ENCODE assay signal across 8 cellular contexts in the genomic region with DNA sequence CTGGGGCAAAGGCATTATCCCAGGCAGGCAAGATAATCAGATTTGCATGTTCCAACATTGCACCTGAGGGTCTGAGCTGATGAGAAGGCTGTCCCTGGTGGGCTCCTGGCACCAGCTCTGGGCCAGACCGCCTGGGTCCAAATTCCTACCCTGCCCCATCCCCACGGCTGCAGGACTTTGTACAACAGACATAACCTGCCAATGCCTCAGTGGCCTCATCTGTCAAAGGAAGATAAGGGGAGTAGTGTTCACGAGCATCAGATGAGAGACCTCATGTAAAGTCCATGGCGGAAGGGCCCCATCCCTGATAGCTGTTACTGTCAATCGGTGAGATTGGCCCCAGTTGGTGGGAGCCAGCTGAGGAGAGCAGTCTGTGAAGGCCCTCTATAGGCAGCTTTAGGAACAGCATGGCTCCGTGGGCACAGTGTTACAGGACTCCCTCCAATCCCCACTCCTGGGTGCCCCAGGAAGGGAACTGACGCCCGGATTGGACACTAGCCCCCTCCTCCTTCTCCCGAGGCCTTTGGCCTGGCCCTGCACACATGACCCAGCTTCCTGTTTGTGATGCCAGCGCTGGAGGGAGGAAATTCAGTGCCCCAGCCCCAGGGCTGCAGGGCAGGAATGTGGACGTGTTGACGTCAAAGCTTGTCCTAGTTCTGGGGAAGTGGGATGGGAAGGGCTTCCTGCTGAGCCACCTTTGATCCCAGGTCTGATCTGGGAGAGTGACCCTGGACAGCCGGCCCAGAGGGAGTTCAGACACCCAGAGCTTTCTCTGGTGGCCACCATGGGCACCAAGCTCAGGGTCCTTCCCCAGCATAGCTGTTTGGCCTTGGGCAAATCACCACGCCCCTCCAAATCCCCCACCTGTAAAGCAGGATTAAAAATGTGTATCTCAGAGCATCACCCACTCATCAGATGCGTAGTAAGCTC. TPM values are rescaled to one million over a fixed set of nuclear protein-coding genes. Genes with fewer than 3 reads are reported as not detected.
DNase-seq lines count a peak whose midpoint lies in the region; ATAC-seq and TF ChIP-seq lines count a peak whose summit lies in the region.

No MANE protein-coding gene starts in this region.

- no peaks in the 10 kb centered on the region for H3K36me3 ChIP-seq in H7 (replicated peaks; ENCODE audit: control insufficient read depth, insufficient read depth, low read length)

- no peak for DNase-seq in GM12864 (ENCODE audit: low read depth)
- DNase-seq in H7 = peak; percentile 91
- DNase-seq in NCI-H128 (lab: John Stamatoyannopoulos, UW; ENCODE audit: unreplicated experiment) = peak; percentile 10
- DNase-seq in activated B cell treated with CpG ODN at 0.5 μM for 24 hours = peak; percentile 54
- DNase-seq in caudate nucleus (lab: John Stamatoyannopoulos, UW) = peak in 46 of 61 donors; percentile 11 to 76 (median 36)
- DNase-seq in kidney tubule cell (ENCODE audit: low spot score) = peak; percentile 88
- DNase-seq in stimulated activated CD4-positive, alpha-beta T cell treated with anti-CD3 and anti-CD28 coated beads, Interleukin-1b, Interleukin-23, amount 100 ng/mL, for 1 hour (ENCODE audit: low read depth in 2 of 2) = peak; percentile 17 to 41

- ATAC-seq in activated B cell treated with CpG ODN at 0.5 μM for 24 hours (ENCODE audit: low read depth) (peak; percentile 82), GM21737 (IDR thresholded peaks at IDR 0.05; ENCODE audit: unreplicated experiment) (no peak)

- peaks cover 15% of the 10 kb centered on the region for H3K27me3 Mint-ChIP-seq in activated B cell treated with CpG ODN at 0.5 μM for 24 hours

- H3K27ac ChIP-seq in caudate nucleus (ENCODE audit: low read depth, low read length) = peak overlapping the region; percentile 85

- H3K4me1 Mint-ChIP-seq in activated B cell treated with CpG ODN at 0.5 μM for 24 hours = peaks cover 8% of the 10 kb centered on the region

- H3K36me3 Mint-ChIP-seq in activated B cell treated with CpG ODN at 0.5 μM for 24 hours (ENCODE audit: low read depth) = no peaks in the 10 kb centered on the region

- no peaks in the 10 kb centered on the region for H3K9me3 Mint-ChIP-seq in activated B cell treated with CpG ODN at 0.5 μM for 24 hours

- no peak overlapping the region for H3K4me3 Mint-ChIP-seq in activated B cell treated with CpG ODN at 0.5 μM for 24 hours

- intact Hi-C loops in activated B cell treated with CpG ODN at 0.5 μM for 24 hours (cut with micrococcal nuclease) = loop anchor here (1.0 to 5.0 kb wide), 5 partner anchors 123 to 618 kb away; a partner anchor contains a TSS

- CTCF ChIA-PET in activated B cell treated with CpG ODN at 0.5 μM for 24 hours (lab: Charles Lee) = interaction anchor here (0.7 to 8.0 kb wide), 27 partner anchors 9 to 617 kb away, joined by 3 to 194 read pairs (median 4); a partner anchor contains a TSS

- POLR2A ChIA-PET in activated B cell treated with CpG ODN at 0.5 μM for 24 hours (lab: Charles Lee) = interaction anchor here (0.7 to 1.6 kb wide), 7 partner anchors 57 to 1326 kb away, joined by 3 to 16 read pairs (median 4); a partner anchor contains a TSS

- peaks cover 8% of the 10 kb centered on the region for H3K27me3 ChIP-seq in H7 (ENCODE audit: control insufficient read depth, insufficient read depth, low read length)

- TF ChIP-seq CTCF in GM12864 (IDR thresholded peaks at IDR 0.05; ENCODE audit: low read depth, low read length, missing control alignments) (peak; percentile 98), activated B cell treated with CpG ODN at 0.5 μM for 24 hours (IDR thresholded peaks at IDR 0.05) (peak; percentile 48)

- H3K27ac Mint-ChIP-seq in activated B cell treated with CpG ODN at 0.5 μM for 24 hours = no peak overlapping the region

- no peak overlapping the region for H3K4me3 ChIP-seq in GM12864 (ENCODE audit: low read depth, low read length)
- no peak overlapping the region for H3K4me3 ChIP-seq in H7 (ENCODE audit: insufficient read depth, low read depth, low read length)

RNA-seq across cellular contexts. Expression of a gene that starts 56.2 kb away (rescaled TPM):
- 11.5 and 15.4 TPM in 2 replicates for total RNA-seq in H7 (2014; rRNA removed; shearing (Covaris generic))
- 15.0 and 21.2 TPM in 2 replicates for total RNA-seq in activated B cell treated with CpG ODN at 0.5 μM for 24 hours
